2 cellular contexts compared by ENCODE assay signal in the genomic region with DNA sequence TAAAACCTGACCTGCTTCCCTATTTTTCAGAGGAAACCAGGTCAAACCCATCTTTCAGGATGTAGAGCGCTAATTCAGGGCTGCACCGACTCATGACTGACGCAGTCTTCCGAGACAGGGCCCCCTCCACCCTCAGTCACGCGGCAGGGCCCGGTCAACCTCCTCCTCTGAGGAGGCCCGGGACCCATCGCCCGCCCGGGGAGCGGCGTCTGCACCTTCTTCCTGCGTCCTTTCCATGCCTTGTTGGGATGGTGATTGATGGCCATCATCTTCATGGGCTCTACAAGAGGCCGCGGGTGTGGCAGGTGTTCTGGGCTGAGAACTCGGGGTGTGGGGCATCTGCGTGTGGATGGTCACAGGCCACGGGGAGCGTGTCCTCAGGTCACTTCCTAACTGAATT.
TF ChIP-seq lines count a peak whose summit lies in the region.

No MANE protein-coding gene starts in this region.

TF ChIP-seq in GM23338, 12 proteins besides CTCF, POLR2A, EP300 and RAD21 (continued from another document):
- TF ChIP-seq, protein P1, sequence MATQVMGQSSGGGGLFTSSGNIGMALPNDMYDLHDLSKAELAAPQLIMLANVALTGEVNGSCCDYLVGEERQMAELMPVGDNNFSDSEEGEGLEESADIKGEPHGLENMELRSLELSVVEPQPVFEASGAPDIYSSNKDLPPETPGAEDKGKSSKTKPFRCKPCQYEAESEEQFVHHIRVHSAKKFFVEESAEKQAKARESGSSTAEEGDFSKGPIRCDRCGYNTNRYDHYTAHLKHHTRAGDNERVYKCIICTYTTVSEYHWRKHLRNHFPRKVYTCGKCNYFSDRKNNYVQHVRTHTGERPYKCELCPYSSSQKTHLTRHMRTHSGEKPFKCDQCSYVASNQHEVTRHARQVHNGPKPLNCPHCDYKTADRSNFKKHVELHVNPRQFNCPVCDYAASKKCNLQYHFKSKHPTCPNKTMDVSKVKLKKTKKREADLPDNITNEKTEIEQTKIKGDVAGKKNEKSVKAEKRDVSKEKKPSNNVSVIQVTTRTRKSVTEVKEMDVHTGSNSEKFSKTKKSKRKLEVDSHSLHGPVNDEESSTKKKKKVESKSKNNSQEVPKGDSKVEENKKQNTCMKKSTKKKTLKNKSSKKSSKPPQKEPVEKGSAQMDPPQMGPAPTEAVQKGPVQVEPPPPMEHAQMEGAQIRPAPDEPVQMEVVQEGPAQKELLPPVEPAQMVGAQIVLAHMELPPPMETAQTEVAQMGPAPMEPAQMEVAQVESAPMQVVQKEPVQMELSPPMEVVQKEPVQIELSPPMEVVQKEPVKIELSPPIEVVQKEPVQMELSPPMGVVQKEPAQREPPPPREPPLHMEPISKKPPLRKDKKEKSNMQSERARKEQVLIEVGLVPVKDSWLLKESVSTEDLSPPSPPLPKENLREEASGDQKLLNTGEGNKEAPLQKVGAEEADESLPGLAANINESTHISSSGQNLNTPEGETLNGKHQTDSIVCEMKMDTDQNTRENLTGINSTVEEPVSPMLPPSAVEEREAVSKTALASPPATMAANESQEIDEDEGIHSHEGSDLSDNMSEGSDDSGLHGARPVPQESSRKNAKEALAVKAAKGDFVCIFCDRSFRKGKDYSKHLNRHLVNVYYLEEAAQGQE (IDR thresholded peaks at IDR 0.05; ENCODE audit: unreplicated experiment): no peak
- TF ChIP-seq JUNB (IDR thresholded peaks at IDR 0.05; ENCODE audit: unreplicated experiment) (no peak), POLR2AphosphoS5 (IDR thresholded peaks at IDR 0.05; ENCODE audit: low read depth) (no peak), EZH2 (IDR thresholded peaks at IDR 0.05; ENCODE audit: low read depth, unreplicated experiment) (no peak), NANOG (IDR thresholded peaks at IDR 0.05; ENCODE audit: borderline replicate concordance) (no peak), STAT1 (IDR thresholded peaks at IDR 0.05; ENCODE audit: unreplicated experiment) (no peak), ZNF114 (CRISPR knock-in tag; IDR thresholded peaks at IDR 0.05) (no peak)
- TF ChIP-seq, protein P2, sequence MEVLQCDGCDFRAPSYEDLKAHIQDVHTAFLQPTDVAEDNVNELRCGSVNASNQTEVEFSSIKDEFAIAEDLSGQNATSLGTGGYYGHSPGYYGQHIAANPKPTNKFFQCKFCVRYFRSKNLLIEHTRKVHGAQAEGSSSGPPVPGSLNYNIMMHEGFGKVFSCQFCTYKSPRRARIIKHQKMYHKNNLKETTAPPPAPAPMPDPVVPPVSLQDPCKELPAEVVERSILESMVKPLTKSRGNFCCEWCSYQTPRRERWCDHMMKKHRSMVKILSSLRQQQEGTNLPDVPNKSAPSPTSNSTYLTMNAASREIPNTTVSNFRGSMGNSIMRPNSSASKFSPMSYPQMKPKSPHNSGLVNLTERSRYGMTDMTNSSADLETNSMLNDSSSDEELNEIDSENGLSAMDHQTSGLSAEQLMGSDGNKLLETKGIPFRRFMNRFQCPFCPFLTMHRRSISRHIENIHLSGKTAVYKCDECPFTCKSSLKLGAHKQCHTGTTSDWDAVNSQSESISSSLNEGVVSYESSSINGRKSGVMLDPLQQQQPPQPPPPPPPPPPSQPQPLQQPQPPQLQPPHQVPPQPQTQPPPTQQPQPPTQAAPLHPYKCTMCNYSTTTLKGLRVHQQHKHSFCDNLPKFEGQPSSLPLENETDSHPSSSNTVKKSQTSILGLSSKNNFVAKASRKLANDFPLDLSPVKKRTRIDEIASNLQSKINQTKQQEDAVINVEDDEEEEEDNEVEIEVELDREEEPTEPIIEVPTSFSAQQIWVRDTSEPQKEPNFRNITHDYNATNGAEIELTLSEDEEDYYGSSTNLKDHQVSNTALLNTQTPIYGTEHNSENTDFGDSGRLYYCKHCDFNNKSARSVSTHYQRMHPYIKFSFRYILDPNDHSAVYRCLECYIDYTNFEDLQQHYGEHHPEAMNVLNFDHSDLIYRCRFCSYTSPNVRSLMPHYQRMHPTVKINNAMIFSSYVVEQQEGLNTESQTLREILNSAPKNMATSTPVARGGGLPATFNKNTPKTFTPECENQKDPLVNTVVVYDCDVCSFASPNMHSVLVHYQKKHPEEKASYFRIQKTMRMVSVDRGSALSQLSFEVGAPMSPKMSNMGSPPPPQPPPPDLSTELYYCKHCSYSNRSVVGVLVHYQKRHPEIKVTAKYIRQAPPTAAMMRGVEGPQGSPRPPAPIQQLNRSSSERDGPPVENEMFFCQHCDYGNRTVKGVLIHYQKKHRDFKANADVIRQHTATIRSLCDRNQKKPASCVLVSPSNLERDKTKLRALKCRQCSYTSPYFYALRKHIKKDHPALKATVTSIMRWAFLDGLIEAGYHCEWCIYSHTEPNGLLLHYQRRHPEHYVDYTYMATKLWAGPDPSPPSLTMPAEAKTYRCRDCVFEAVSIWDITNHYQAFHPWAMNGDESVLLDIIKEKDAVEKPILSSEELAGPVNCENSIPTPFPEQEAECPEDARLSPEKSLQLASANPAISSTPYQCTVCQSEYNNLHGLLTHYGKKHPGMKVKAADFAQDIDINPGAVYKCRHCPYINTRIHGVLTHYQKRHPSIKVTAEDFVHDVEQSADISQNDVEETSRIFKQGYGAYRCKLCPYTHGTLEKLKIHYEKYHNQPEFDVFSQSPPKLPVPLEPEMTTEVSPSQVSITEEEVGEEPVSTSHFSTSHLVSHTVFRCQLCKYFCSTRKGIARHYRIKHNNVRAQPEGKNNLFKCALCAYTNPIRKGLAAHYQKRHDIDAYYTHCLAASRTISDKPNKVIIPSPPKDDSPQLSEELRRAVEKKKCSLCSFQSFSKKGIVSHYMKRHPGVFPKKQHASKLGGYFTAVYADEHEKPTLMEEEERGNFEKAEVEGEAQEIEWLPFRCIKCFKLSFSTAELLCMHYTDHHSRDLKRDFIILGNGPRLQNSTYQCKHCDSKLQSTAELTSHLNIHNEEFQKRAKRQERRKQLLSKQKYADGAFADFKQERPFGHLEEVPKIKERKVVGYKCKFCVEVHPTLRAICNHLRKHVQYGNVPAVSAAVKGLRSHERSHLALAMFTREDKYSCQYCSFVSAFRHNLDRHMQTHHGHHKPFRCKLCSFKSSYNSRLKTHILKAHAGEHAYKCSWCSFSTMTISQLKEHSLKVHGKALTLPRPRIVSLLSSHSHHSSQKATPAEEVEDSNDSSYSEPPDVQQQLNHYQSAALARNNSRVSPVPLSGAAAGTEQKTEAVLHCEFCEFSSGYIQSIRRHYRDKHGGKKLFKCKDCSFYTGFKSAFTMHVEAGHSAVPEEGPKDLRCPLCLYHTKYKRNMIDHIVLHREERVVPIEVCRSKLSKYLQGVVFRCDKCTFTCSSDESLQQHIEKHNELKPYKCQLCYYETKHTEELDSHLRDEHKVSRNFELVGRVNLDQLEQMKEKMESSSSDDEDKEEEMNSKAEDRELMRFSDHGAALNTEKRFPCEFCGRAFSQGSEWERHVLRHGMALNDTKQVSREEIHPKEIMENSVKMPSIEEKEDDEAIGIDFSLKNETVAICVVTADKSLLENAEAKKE (CRISPR knock-in tag; IDR thresholded peaks at IDR 0.05): no peak

TF ChIP-seq in WTC11, 78 proteins besides CTCF, POLR2A, EP300 and RAD21 (continued from another document):
- TF ChIP-seq, protein P3, sequence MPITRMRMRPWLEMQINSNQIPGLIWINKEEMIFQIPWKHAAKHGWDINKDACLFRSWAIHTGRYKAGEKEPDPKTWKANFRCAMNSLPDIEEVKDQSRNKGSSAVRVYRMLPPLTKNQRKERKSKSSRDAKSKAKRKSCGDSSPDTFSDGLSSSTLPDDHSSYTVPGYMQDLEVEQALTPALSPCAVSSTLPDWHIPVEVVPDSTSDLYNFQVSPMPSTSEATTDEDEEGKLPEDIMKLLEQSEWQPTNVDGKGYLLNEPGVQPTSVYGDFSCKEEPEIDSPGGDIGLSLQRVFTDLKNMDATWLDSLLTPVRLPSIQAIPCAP (CRISPR knock-in tag; IDR thresholded peaks at IDR 0.05): no peak
- TF ChIP-seq TP53 (CRISPR knock-in tag; IDR thresholded peaks at IDR 0.05): no peak
- TF ChIP-seq SOX15 (CRISPR knock-in tag; IDR thresholded peaks at IDR 0.05): no peak
- no peak for TF ChIP-seq ZBTB21 (CRISPR knock-in tag; IDR thresholded peaks at IDR 0.05; ENCODE audit: borderline replicate concordance)
- TF ChIP-seq, protein P4, sequence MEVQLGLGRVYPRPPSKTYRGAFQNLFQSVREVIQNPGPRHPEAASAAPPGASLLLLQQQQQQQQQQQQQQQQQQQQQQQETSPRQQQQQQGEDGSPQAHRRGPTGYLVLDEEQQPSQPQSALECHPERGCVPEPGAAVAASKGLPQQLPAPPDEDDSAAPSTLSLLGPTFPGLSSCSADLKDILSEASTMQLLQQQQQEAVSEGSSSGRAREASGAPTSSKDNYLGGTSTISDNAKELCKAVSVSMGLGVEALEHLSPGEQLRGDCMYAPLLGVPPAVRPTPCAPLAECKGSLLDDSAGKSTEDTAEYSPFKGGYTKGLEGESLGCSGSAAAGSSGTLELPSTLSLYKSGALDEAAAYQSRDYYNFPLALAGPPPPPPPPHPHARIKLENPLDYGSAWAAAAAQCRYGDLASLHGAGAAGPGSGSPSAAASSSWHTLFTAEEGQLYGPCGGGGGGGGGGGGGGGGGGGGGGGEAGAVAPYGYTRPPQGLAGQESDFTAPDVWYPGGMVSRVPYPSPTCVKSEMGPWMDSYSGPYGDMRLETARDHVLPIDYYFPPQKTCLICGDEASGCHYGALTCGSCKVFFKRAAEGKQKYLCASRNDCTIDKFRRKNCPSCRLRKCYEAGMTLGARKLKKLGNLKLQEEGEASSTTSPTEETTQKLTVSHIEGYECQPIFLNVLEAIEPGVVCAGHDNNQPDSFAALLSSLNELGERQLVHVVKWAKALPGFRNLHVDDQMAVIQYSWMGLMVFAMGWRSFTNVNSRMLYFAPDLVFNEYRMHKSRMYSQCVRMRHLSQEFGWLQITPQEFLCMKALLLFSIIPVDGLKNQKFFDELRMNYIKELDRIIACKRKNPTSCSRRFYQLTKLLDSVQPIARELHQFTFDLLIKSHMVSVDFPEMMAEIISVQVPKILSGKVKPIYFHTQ (CRISPR knock-in tag; IDR thresholded peaks at IDR 0.05): no peak
- TF ChIP-seq, protein P5, sequence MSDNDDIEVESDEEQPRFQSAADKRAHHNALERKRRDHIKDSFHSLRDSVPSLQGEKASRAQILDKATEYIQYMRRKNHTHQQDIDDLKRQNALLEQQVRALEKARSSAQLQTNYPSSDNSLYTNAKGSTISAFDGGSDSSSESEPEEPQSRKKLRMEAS (CRISPR knock-in tag; IDR thresholded peaks at IDR 0.05): no peak
- TF ChIP-seq, protein P6, sequence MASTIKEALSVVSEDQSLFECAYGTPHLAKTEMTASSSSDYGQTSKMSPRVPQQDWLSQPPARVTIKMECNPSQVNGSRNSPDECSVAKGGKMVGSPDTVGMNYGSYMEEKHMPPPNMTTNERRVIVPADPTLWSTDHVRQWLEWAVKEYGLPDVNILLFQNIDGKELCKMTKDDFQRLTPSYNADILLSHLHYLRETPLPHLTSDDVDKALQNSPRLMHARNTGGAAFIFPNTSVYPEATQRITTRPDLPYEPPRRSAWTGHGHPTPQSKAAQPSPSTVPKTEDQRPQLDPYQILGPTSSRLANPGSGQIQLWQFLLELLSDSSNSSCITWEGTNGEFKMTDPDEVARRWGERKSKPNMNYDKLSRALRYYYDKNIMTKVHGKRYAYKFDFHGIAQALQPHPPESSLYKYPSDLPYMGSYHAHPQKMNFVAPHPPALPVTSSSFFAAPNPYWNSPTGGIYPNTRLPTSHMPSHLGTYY (CRISPR knock-in tag; IDR thresholded peaks at IDR 0.05): no peak
- TF ChIP-seq HMGA2 (CRISPR knock-in tag; IDR thresholded peaks at IDR 0.05): no peak
TF ChIP-seq in WTC11: peak in this region for 0.
